1 cellular context compared by ENCODE assay signal in genomic region chr1:173269490-173270230, GRCh38.
A peak's percentile ranks its signal among the peaks of the same experiment; 100 is the strongest.
TF ChIP-seq lines count a peak whose summit lies in the region.

No MANE protein-coding gene starts in this region.

TF ChIP-seq in K562, 482 proteins besides CTCF, POLR2A, EP300 and RAD21 (continued from another document and continues in another):
- TF ChIP-seq MGA (IDR thresholded peaks at IDR 0.05) = peak; percentile 58
- TF ChIP-seq ZNF146 (CRISPR knock-in tag; IDR thresholded peaks at IDR 0.05; ENCODE audit: unreplicated experiment) = no peak
- TF ChIP-seq CC2D1A (IDR thresholded peaks at IDR 0.05) = no peak
- no peak for TF ChIP-seq NFXL1 (CRISPR knock-in tag; IDR thresholded peaks at IDR 0.05)
- no peak for TF ChIP-seq ZNF707 (CRISPR knock-in tag; conservative IDR thresholded peaks at IDR 0.05)
- TF ChIP-seq NFYB (IDR thresholded peaks at IDR 0.05; ENCODE audit: extremely low read depth, insufficient read length) = no peak
- no peak for TF ChIP-seq ESRRB (CRISPR knock-in tag; IDR thresholded peaks at IDR 0.05; ENCODE audit: borderline replicate concordance)
- peak; percentile 96 for TF ChIP-seq CEBPB (tag; IDR thresholded peaks at IDR 0.05)
- peak; percentile 91 for TF ChIP-seq JUND (IDR thresholded peaks at IDR 0.05; ENCODE audit: borderline replicate concordance, low read depth, low read length)
- peak; percentile 84; the same call in 2 of the 3 replicates for TF ChIP-seq JUND (tag; IDR thresholded peaks at IDR 0.05; ENCODE audit: borderline replicate concordance, low read depth, low read length)
- peak; percentile 97 for TF ChIP-seq CEBPG (CRISPR knock-in tag; IDR thresholded peaks at IDR 0.05)
- peak; percentile 99 to 100 for TF ChIP-seq CEBPG (tag; conservative IDR thresholded peaks at IDR 0.05 in 1 of 2, IDR thresholded peaks at IDR 0.05 in 1 of 2)
- TF ChIP-seq ATF7 (IDR thresholded peaks at IDR 0.05) = peak; percentile 90
- TF ChIP-seq CREB5 (CRISPR knock-in tag; IDR thresholded peaks at IDR 0.05) = no peak
- no peak for TF ChIP-seq CREB3L1 (IDR thresholded peaks at IDR 0.05; ENCODE audit: borderline replicate concordance, low read depth)
- 0 out of 2 replicates have a peak, but pooled peaks have one; percentile 9 for TF ChIP-seq ZNF3 (CRISPR knock-in tag; IDR thresholded peaks at IDR 0.05)
- TF ChIP-seq MLX (CRISPR knock-in tag; conservative IDR thresholded peaks at IDR 0.05) = no peak
- no peak for TF ChIP-seq SMAD1 (IDR thresholded peaks at IDR 0.05; ENCODE audit: low read depth, low read length, partially characterized antibody)
- peak; percentile 11 for TF ChIP-seq DACH1 (IDR thresholded peaks at IDR 0.05; ENCODE audit: partially characterized antibody)
- TF ChIP-seq SMARCC2 (IDR thresholded peaks at IDR 0.05; ENCODE audit: low read depth) = peak; percentile 81
- no peak for TF ChIP-seq ZNF431 (CRISPR knock-in tag; IDR thresholded peaks at IDR 0.05)
- peak; percentile 89 for TF ChIP-seq ZNF584 (CRISPR knock-in tag; IDR thresholded peaks at IDR 0.05; ENCODE audit: low read depth)
- TF ChIP-seq RCOR1 (IDR thresholded peaks at IDR 0.05; ENCODE audit: borderline replicate concordance in 1 of 2, low read depth in 2 of 2, low read length in 2 of 2) = peak in 1 of 2 experiments; percentile 79; a peak in 2 of 4 replicates
- peak; percentile 39; the same call in 1 of the 2 replicates for TF ChIP-seq TAF7 (tag; IDR thresholded peaks at IDR 0.05)
- TF ChIP-seq BMI1 (IDR thresholded peaks at IDR 0.05; ENCODE audit: low read length) = no peak
- no peak for TF ChIP-seq HDAC6 (IDR thresholded peaks at IDR 0.05; ENCODE audit: low read depth, low read length)
- no peak; the same call in none of the 2 replicates for TF ChIP-seq NFATC3 (IDR thresholded peaks at IDR 0.05)
- TF ChIP-seq MEF2A (IDR thresholded peaks at IDR 0.05; ENCODE audit: control insufficient read depth, low read depth, low read length) = no peak
- no peak for TF ChIP-seq ZNF639 (CRISPR knock-in tag; conservative IDR thresholded peaks at IDR 0.05 in 1 of 2, IDR thresholded peaks at IDR 0.05 in 1 of 2)
- no peak for TF ChIP-seq ZNF778 (CRISPR knock-in tag; IDR thresholded peaks at IDR 0.05)
- TF ChIP-seq ZNF589 (CRISPR knock-in tag; IDR thresholded peaks at IDR 0.05; ENCODE audit: low read depth) = peak; percentile 90
- no peak for TF ChIP-seq NR0B1 (IDR thresholded peaks at IDR 0.05; ENCODE audit: partially characterized antibody)
- peak; percentile 68; the same call in 1 of the 2 replicates for TF ChIP-seq ZNF668 (CRISPR knock-in tag; IDR thresholded peaks at IDR 0.05)
- TF ChIP-seq TEAD4 (IDR thresholded peaks at IDR 0.05; ENCODE audit: low read length) = peak; percentile 75
- TF ChIP-seq TEAD4 (CRISPR knock-in tag; IDR thresholded peaks at IDR 0.05; ENCODE audit: borderline replicate concordance) = no peak
- peak; percentile 85 for TF ChIP-seq SMAD4 (CRISPR knock-in tag; conservative IDR thresholded peaks at IDR 0.05)
- no peak for TF ChIP-seq ATF1 (CRISPR knock-in tag; IDR thresholded peaks at IDR 0.05)
- TF ChIP-seq ATF1 (tag; IDR thresholded peaks at IDR 0.05) = peak; percentile 64
- no peak for TF ChIP-seq NFE2 (IDR thresholded peaks at IDR 0.05; ENCODE audit: low read depth)
- TF ChIP-seq MAFF (IDR thresholded peaks at IDR 0.05; ENCODE audit: low read length) = no peak
- TF ChIP-seq HMG20B (CRISPR knock-in tag; IDR thresholded peaks at IDR 0.05) = no peak
- TF ChIP-seq THAP12 (CRISPR knock-in tag; IDR thresholded peaks at IDR 0.05) = no peak
- peak; percentile 52; the same call in 1 of the 2 replicates for TF ChIP-seq HES1 (IDR thresholded peaks at IDR 0.05; ENCODE audit: low read depth)
- peak; percentile 98 for TF ChIP-seq NFRKB (IDR thresholded peaks at IDR 0.05; ENCODE audit: low read depth)
- TF ChIP-seq ZNF766 (CRISPR knock-in tag; conservative IDR thresholded peaks at IDR 0.05) = peak; percentile 72
- TF ChIP-seq SMARCA4 (IDR thresholded peaks at IDR 0.05) = peak; percentile 93
- TF ChIP-seq MAFK (IDR thresholded peaks at IDR 0.05; ENCODE audit: low read length) = no peak
- TF ChIP-seq CBFA2T3 (IDR thresholded peaks at IDR 0.05) = no peak
- no peak for TF ChIP-seq PHTF2 (CRISPR knock-in tag; IDR thresholded peaks at IDR 0.05)
